Comparison of ENCODE assay signal across 24 cellular contexts in the genomic region with DNA sequence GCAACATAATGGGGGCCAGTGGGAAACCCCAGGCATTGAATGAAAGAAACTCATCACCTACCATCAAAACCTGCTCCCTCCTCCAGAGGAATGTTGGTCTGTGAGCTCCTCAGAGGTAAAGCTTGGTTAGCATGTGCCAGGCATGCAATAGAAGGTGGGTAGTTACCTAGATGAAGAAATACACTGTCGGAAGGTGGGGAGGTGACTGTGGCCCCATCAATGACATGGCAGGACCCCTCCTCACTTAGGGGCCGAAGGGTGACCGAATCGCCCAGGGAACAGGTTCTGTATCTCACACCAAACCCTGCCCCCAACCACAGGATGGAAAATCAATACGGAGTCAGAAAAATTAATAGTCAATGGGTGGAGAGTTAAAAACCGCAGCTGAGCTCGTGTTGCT.
"Had no signal": no experiment of that assay in that cellular context is flagged by ENCODE, and none has a peak within 500 bp of the region (broad histone marks: within the 10 kb centered on the region; RNA-seq: fewer than 3 reads in every experiment).

No MANE protein-coding gene starts in this region.

- H3K27me3 Mint-ChIP-seq: activated naive CD8-positive, alpha-beta T cell treated with anti-CD3 and anti-CD28 coated beads, Interleukin-2, amount 50 U/mL, for 24 hours; central memory CD8-positive, alpha-beta T cell; T-helper 17 cell had no signal

- H3K9me3 Mint-ChIP-seq: activated naive CD4-positive, alpha-beta T cell treated with anti-CD3 and anti-CD28 coated beads, Interleukin-2, amount 50 U/mL, for 72 hours; activated naive CD8-positive, alpha-beta T cell treated with anti-CD3 and anti-CD28 coated beads, Interleukin-2, amount 50 U/mL, for 24 hours; activated T-cell treated with anti-CD3 and anti-CD28 coated beads, Interleukin-2, amount 50 U/mL, for 72 hours; activated T-helper 2 cell treated with anti-CD3 and anti-CD28 coated beads, Interferon-gamma antibody, Interleukin-2, Interleukin-4, amounts not matched to agents 10 μg/mL and 5 μg/mL and 100 μg/mL, durations not matched to agents 14 hours and 24 hours and 36 hours; central memory CD8-positive, alpha-beta T cell had no signal

- H3K27ac Mint-ChIP-seq: activated CD8-positive, alpha-beta T cell treated with anti-CD3 and anti-CD28 coated beads, Interleukin-2, amount 10 ng/mL, durations not matched to agents 7 days and 5 days; activated naive CD8-positive, alpha-beta T cell treated with anti-CD3 and anti-CD28 coated beads, Interleukin-2, amount 50 U/mL, for 24 hours; activated T-cell treated with anti-CD3 and anti-CD28 coated beads, Interleukin-2, amount 50 U/mL, for 72 hours; activated T-helper 2 cell treated with anti-CD3 and anti-CD28 coated beads, Interferon-gamma antibody, Interleukin-2, Interleukin-4, amounts not matched to agents 10 μg/mL and 5 μg/mL and 100 μg/mL, durations not matched to agents 14 hours and 24 hours and 36 hours; WTC11 had no signal

- H3K4me3 Mint-ChIP-seq: activated CD8-positive, alpha-beta T cell treated with anti-CD3 and anti-CD28 coated beads, Interleukin-2, amount 10 ng/mL, durations not matched to agents 7 days and 5 days; activated naive CD8-positive, alpha-beta T cell treated with anti-CD3 and anti-CD28 coated beads, Interleukin-2, amount 50 U/mL, for 24 hours; activated T-cell treated with anti-CD3 and anti-CD28 coated beads, Interleukin-2, amount 50 U/mL, for 72 hours; central memory CD8-positive, alpha-beta T cell; T-helper 17 cell; WTC11 had no signal

- ATAC-seq: activated CD8-positive, alpha-beta T cell treated with anti-CD3 and anti-CD28 coated beads, Interleukin-2, amount 10 ng/mL, durations not matched to agents 7 days and 5 days; activated naive CD4-positive, alpha-beta T cell treated with anti-CD3 and anti-CD28 coated beads, Interleukin-2, amount 50 U/mL, for 72 hours; activated naive CD8-positive, alpha-beta T cell treated with anti-CD3 and anti-CD28 coated beads, Interleukin-2, amount 50 U/mL, for 24 hours; activated T-cell treated with anti-CD3 and anti-CD28 coated beads, Interleukin-2, amount 50 U/mL, for 72 hours; body of pancreas; K562; PC-3; T-helper 17 cell; WTC11 had no signal

- DNase-seq: activated CD4-positive, alpha-beta T cell treated with anti-CD3 and anti-CD28 coated beads for 48 hours; activated CD4-positive, alpha-beta T cell treated with anti-CD3 and anti-CD28 coated beads, Interleukin-2, amount 50 U/mL, for 4 hours; activated CD4-positive, CD25-positive, alpha-beta regulatory T cell treated with anti-CD3 and anti-CD28 coated beads, Interleukin-2, amount 50 U/mL, for 72 hours; activated CD8-positive, alpha-beta T cell treated with anti-CD3 and anti-CD28 coated beads, Interleukin-2, amount 10 ng/mL, durations not matched to agents 7 days and 5 days; activated naive CD4-positive, alpha-beta T cell treated with Interleukin-2 at 50 U/mL for 16 hours; activated naive CD8-positive, alpha-beta T cell treated with anti-CD3 and anti-CD28 coated beads, Interleukin-2, amount 50 U/mL, for 24 hours; activated T-cell treated with anti-CD3 and anti-CD28 coated beads, Interleukin-2, amount 50 U/mL, for 72 hours; amniotic stem cell; body of pancreas; NCI-H1048; NCI-H1930; NCI-H2171; NCI-H226; NCI-H526; NK-92 treated with Interleukin-12 subunit alpha and Interleukin-12 subunit beta, amount 100 ng/mL, for 24 hours; PC-3; SHP77 treated with DMSO at 0.1 percent for 48 hours; T-helper 17 cell; T-helper 9 cell had no signal

- H3K36me3 Mint-ChIP-seq: activated naive CD4-positive, alpha-beta T cell treated with anti-CD3 and anti-CD28 coated beads, Interleukin-2, amount 50 U/mL, for 72 hours; WTC11 had no signal
